ENCODE assay signal across 8 cellular contexts in the genomic region with DNA sequence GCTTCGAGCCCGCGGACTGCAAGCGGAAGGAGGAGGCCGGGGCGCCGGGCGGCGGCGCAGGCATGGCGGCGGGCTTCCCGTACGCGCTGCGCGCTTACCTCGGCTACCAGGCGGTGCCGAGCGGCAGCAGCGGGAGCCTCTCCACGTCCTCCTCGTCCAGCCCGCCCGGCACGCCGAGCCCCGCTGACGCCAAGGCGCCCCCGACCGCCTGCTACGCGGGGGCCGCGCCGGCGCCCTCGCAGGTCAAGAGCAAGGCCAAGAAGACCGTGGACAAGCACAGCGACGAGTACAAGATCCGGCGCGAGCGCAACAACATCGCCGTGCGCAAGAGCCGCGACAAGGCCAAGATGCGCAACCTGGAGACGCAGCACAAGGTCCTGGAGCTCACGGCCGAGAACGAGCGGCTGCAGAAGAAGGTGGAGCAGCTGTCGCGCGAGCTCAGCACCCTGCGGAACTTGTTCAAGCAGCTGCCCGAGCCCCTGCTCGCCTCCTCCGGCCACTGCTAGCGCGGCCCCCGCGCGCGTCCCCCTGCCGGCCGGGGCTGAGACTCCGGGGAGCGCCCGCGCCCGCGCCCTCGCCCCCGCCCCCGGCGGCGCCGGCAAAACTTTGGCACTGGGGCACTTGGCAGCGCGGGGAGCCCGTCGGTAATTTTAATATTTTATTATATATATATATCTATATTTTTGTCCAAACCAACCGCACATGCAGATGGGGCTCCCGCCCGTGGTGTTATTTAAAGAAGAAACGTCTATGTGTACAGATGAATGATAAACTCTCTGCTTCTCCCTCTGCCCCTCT. TPM values are rescaled to one million over a fixed set of nuclear protein-coding genes. Genes with fewer than 3 reads are reported as not detected.
DNase-seq lines count a peak whose midpoint lies in the region; ATAC-seq and TF ChIP-seq lines count a peak whose summit lies in the region.

No MANE protein-coding gene starts in this region.

- peaks cover 7 to 42% (median 25%) of the 10 kb centered on the region in 9 donors for H3K4me1 ChIP-seq in heart right ventricle

- H3K4me3 ChIP-seq in heart right ventricle (peak overlapping the region; percentile 71 to 96 (median 88)), retinal pigment epithelial cell (ENCODE audit: low read length) (peak overlapping the region; percentile 97)

- DNase-seq in ACHN (peak; percentile 36), SHP77 (lab: John Stamatoyannopoulos, UW) (peak; percentile 18 to 50), heart right ventricle (peak in 1 of 2 donors; percentile 55), retinal pigment epithelial cell (ENCODE audit: low read depth) (no peak), NCI-H2029 (lab: John Stamatoyannopoulos, UW) (no peak)
- peak; percentile 66 for DNase-seq in activated naive CD4-positive, alpha-beta T cell treated with anti-CD3 and anti-CD28 coated beads, Interleukin-2, amount 50 U/mL, for 72 hours (ENCODE audit: low spot score in 2 of 2)

- intact Hi-C loops in heart right ventricle (cut with DNase I) = loop anchor here in 8 of 10 donors (1.0 to 10.0 kb wide), 15 partner anchors 33 to 207 kb away; no protein-coding TSS in a partner anchor

- H3K27me3 ChIP-seq in heart right ventricle = peaks cover 0 to 9% (median 0%) of the 10 kb centered on the region in 7 donors

- H3K27ac Mint-ChIP-seq in activated naive CD4-positive, alpha-beta T cell treated with anti-CD3 and anti-CD28 coated beads, Interleukin-2, amount 50 U/mL, for 72 hours = peak overlapping the region; percentile 96 to 100

- in situ Hi-C loops in ACHN (cut with HindIII; ENCODE audit: low pct_ligation_motif_present, low pct_unique_long_range_greater_than_20kb, low sequenced_read_pairs) = no loop called here

- no peaks in the 10 kb centered on the region for H3K9me3 ChIP-seq in heart right ventricle

- no peaks in the 10 kb centered on the region for H3K9me3 Mint-ChIP-seq in activated naive CD4-positive, alpha-beta T cell treated with anti-CD3 and anti-CD28 coated beads, Interleukin-2, amount 50 U/mL, for 72 hours

- peak in 7 of 9 donors; percentile 29 to 56 (median 43) for TF ChIP-seq CTCF in heart right ventricle (IDR thresholded peaks at IDR 0.05)
- TF ChIP-seq CTCF in retinal pigment epithelial cell (conservative IDR thresholded peaks at IDR 0.05; ENCODE audit: low read depth, low read length) = peak; percentile 28

- peak overlapping the region; percentile 96 to 99 (median 99) for H3K27ac ChIP-seq in heart right ventricle

- peaks cover 0 to 27% (median 0%) of the 10 kb centered on the region in 9 donors for H3K36me3 ChIP-seq in heart right ventricle

- peaks cover 17 to 19% of the 10 kb centered on the region in 2 donors for H3K36me3 Mint-ChIP-seq in activated naive CD4-positive, alpha-beta T cell treated with anti-CD3 and anti-CD28 coated beads, Interleukin-2, amount 50 U/mL, for 72 hours

- WGBS in heart right ventricle, 2 donors = 0% methylated on average over 93 of the region's 93 CpGs

- ATAC-seq in GM18517 (IDR thresholded peaks at IDR 0.05; ENCODE audit: unreplicated experiment) (peak; percentile 35), HG03520 (IDR thresholded peaks at IDR 0.05; ENCODE audit: unreplicated experiment) (peak; percentile 23), heart right ventricle (peak in 3 of 8 donors; percentile 2 to 29 (median 6))
- peak; percentile 21 to 22 for ATAC-seq in activated naive CD4-positive, alpha-beta T cell treated with anti-CD3 and anti-CD28 coated beads, Interleukin-2, amount 50 U/mL, for 72 hours

RNA-seq across cellular contexts. Expression of a gene that starts 1.1 kb away (rescaled TPM):
- 10 to 100 TPM; 29.0 to 50.9 TPM for total RNA-seq in activated naive CD4-positive, alpha-beta T cell treated with anti-CD3 and anti-CD28 coated beads, Interleukin-2, amount 50 U/mL, for 72 hours
- 100 to 1,000 TPM in 1 of 10 donors, 10 to 100 TPM in 9; 28.9 to 104 (median 42.3) TPM for total RNA-seq in heart right ventricle
- 10 to 100 TPM; 20.9 to 44.1 TPM for polyA plus RNA-seq in heart right ventricle

RNA-seq across cellular contexts. Expression of a gene that starts 38.2 kb away (rescaled TPM):
- 10 to 100 TPM; 14.8 to 21.2 TPM for total RNA-seq in activated naive CD4-positive, alpha-beta T cell treated with anti-CD3 and anti-CD28 coated beads, Interleukin-2, amount 50 U/mL, for 72 hours
- total RNA-seq in heart right ventricle = 10 to 100 TPM; 12.2 to 36.2 (median 19.4) TPM
- polyA plus RNA-seq in heart right ventricle = 10 to 100 TPM; 31.1 to 40.2 TPM

Comparison
In these comparisons a context has a peak if more than half of its experiments do, and no peak if none do; other contexts are left out.
1. DNase-seq: peak in ACHN (single experiment), SHP77 (2 of 2) and activated naive CD4-positive, alpha-beta T cell treated with anti-CD3 and anti-CD28 coated beads, Interleukin-2, amount 50 U/mL, for 72 hours (2 of 2); none in retinal pigment epithelial cell (single experiment) and NCI-H2029 (single experiment).